In genomic region chr1:3594706-3595377, GRCh38 we compare ENCODE assay signal across 28 cellular contexts.
"Had no signal": no experiment of that assay in that cellular context is flagged by ENCODE, and none has a peak within 500 bp of the region (broad histone marks: within the 10 kb centered on the region; RNA-seq: fewer than 3 reads in every experiment).

No MANE protein-coding gene starts in this region.

- H3K4me3 ChIP-seq: PC-9 had no signal

- H3K36me3 ChIP-seq: WERI-Rb-1 had no signal

- H2AFZ ChIP-seq: PC-9 had no signal

- ATAC-seq: activated CD8-positive, alpha-beta memory T cell treated with anti-CD3 and anti-CD28 coated beads, Interleukin-2, amount 10 ng/mL, durations not matched to agents 7 days and 5 days; activated naive CD8-positive, alpha-beta T cell treated with anti-CD3 and anti-CD28 coated beads, Interleukin-2, amount 50 U/mL, for 24 hours; Right ventricle myocardium inferior had no signal

- FAIRE-seq: bronchial epithelial cell, RCC 7860 had no signal

- H3K4me2 ChIP-seq: PC-9 had no signal

- H3K27ac ChIP-seq: PC-9, RWPE1, WERI-Rb-1 had no signal

- DNase-seq: activated CD4-positive, alpha-beta memory T cell treated with anti-CD3 and anti-CD28 coated beads, Interleukin-2, amount 10 ng/mL, durations not matched to agents 7 days and 5 days; activated CD4-positive, alpha-beta T cell treated with anti-CD3 and anti-CD28 coated beads for 1 hour; activated CD4-positive, alpha-beta T cell treated with anti-CD3 and anti-CD28 coated beads for 48 hours; activated CD4-positive, CD25-positive, alpha-beta regulatory T cell; activated CD8-positive, alpha-beta memory T cell treated with anti-CD3 and anti-CD28 coated beads for 24 hours; activated CD8-positive, alpha-beta memory T cell treated with anti-CD3 and anti-CD28 coated beads, Interleukin-2, amount 10 ng/mL, durations not matched to agents 7 days and 5 days; activated CD8-positive, alpha-beta memory T cell treated with anti-CD3 and anti-CD28 coated beads, Interleukin-2, amount 50 U/mL, for 48 hours; activated effector memory CD4-positive, alpha-beta T cell treated with Interleukin-2 at 50 U/mL for 16 hours; activated naive CD4-positive, alpha-beta T cell treated with anti-CD3 and anti-CD28 coated beads, Interleukin-2, amount 10 ng/mL, durations not matched to agents 7 days and 5 days; activated naive CD8-positive, alpha-beta T cell treated with anti-CD3 and anti-CD28 coated beads, Interleukin-2, amount 50 U/mL, for 24 hours; activated T-cell treated with anti-CD3 and anti-CD28 coated beads, Interleukin-2, amount 50 U/mL, for 48 hours; central memory CD4-positive, alpha-beta T cell; Karpas-422; NCI-H1105; NCI-H1417 treated with DMSO at 0.1 percent for 48 hours; NCI-H187 treated with DMSO at 0.1 percent for 48 hours; NCI-H2081 treated with DMSO at 0.1 percent for 48 hours; NCI-H226; NCI-H446 treated with DMSO at 0.1 percent for 48 hours; NCI-H524; NCI-H69; PC-9; T1000; WERI-Rb-1 had no signal
